In the genomic region with DNA sequence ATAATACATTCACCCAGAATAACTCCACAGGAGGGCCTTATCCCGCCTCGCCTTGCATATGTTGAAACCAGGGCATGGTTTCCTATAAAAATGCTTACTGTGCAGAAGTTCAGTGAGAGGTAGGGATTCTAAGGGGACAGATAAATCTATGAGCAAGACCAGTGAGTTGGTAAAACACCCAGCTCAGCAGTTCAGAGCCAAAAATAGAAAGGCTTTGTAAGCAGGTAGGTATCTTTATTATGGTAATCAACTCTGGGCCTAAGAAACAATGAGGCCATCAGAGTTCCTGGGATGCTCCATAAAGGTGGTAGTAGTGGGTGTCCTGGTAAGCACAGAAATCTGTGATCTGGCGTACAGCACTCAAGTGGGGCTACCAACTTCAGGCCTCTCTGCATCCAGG, we compare ENCODE assay signal across 14 cellular contexts.
DNase-seq lines count a peak whose midpoint lies in the region; ATAC-seq, FAIRE-seq and TF ChIP-seq lines count a peak whose summit lies in the region.
"Had no signal": no experiment of that assay in that cellular context is flagged by ENCODE, and none has a peak within 500 bp of the region (broad histone marks: within the 10 kb centered on the region; RNA-seq: fewer than 3 reads in every experiment).

No MANE protein-coding gene starts in this region.

- H3K4me3 Mint-ChIP-seq in stimulated activated naive B cell treated with anti-CD40 and anti-IgM and Interleukin-4, amounts not matched to agents 10 μg/mL and 1 μg/mL and 100 μg/mL, for 72 hours = no peak overlapping the region

- H3K27ac Mint-ChIP-seq in stimulated activated naive B cell treated with anti-CD40 and anti-IgM and Interleukin-4, amounts not matched to agents 10 μg/mL and 1 μg/mL and 100 μg/mL, for 72 hours = peak overlapping the region; percentile 31

- H3K36me3 ChIP-seq in HUES6 (ENCODE audit: control insufficient read depth, insufficient read depth, low read length) = no peaks in the 10 kb centered on the region
- H3K36me3 ChIP-seq in K562 (ENCODE audit: control insufficient read depth, insufficient read depth, low read length) = no peaks in the 10 kb centered on the region
- H3K36me3 ChIP-seq in iPS-15b (ENCODE audit: control insufficient read depth, insufficient read depth, low read length) = no peaks in the 10 kb centered on the region

- H3K4me2 ChIP-seq in K562 (ENCODE audit: insufficient read depth, low read length) = no peak overlapping the region

- H4K20me1 ChIP-seq in K562 (replicated peaks; ENCODE audit: control insufficient read depth, insufficient read depth, low read length) = no peaks in the 10 kb centered on the region

- H3K27me3 ChIP-seq in HUES6 (ENCODE audit: control insufficient read depth, insufficient read depth, low read length) (no peaks in the 10 kb centered on the region), K562 (ENCODE audit: control insufficient read depth in 2 of 2, insufficient read depth in 2 of 2, low read length in 2 of 2) (no peaks in the 10 kb centered on the region), iPS-15b (ENCODE audit: control insufficient read depth, insufficient read depth, low read length) (no peaks in the 10 kb centered on the region)

- POLR2A ChIA-PET in K562 (lab: Yijun Ruan, JAX) = interaction anchor here (1.1 kb wide), 1 partner anchor 21 kb away, joined by 3 read pairs; no protein-coding TSS in a partner anchor

- TF ChIP-seq POLR2A in K562 (conservative IDR thresholded peaks at IDR 0.05) = no peak

- no peak for TF ChIP-seq RAD21 in K562 (CRISPR knock-in tag; conservative IDR thresholded peaks at IDR 0.05 in 1 of 2, IDR thresholded peaks at IDR 0.05 in 1 of 2)

- H3K36me3 Mint-ChIP-seq in stimulated activated naive B cell treated with anti-CD40 and anti-IgM and Interleukin-4, amounts not matched to agents 10 μg/mL and 1 μg/mL and 100 μg/mL, for 72 hours = no peaks in the 10 kb centered on the region

- 0 out of 2 replicates have a peak overlapping the region, but pooled peaks have one; percentile 8 for H3K4me3 ChIP-seq in HUES6 (ENCODE audit: low read depth, low read length)
- no peak overlapping the region for H3K4me3 ChIP-seq in K562
- peak overlapping the region; percentile 12 for H3K4me3 ChIP-seq in iPS-15b (ENCODE audit: low read depth, low read length)
- H3K4me3 ChIP-seq: SK-N-MC had no signal

- FAIRE-seq in K562 (lab: Jason Lieb, UNC) = no peak

- H3K9me3 Mint-ChIP-seq in stimulated activated naive B cell treated with anti-CD40 and anti-IgM and Interleukin-4, amounts not matched to agents 10 μg/mL and 1 μg/mL and 100 μg/mL, for 72 hours = no peaks in the 10 kb centered on the region

- no peak overlapping the region for H3K9ac ChIP-seq in HUES6 (ENCODE audit: low read length)
- no peak overlapping the region for H3K9ac ChIP-seq in K562 (ENCODE audit: insufficient read depth in 1 of 2, low read depth in 2 of 2, low read length in 2 of 2)
- H3K9ac ChIP-seq in iPS-15b (ENCODE audit: low read depth, low read length) = no peak overlapping the region

- H3K9me1 ChIP-seq in K562 (ENCODE audit: control insufficient read depth, insufficient read depth, low read length) = no peaks in the 10 kb centered on the region

- no peaks in the 10 kb centered on the region for H3K4me1 Mint-ChIP-seq in stimulated activated naive B cell treated with anti-CD40 and anti-IgM and Interleukin-4, amounts not matched to agents 10 μg/mL and 1 μg/mL and 100 μg/mL, for 72 hours

- H3K4me1 ChIP-seq in HUES6 (ENCODE audit: control insufficient read depth, insufficient read depth, low read length) = peaks cover 14% of the 10 kb centered on the region
- no peaks in the 10 kb centered on the region; a peak in 1 of 5 replicates for H3K4me1 ChIP-seq in K562 (replicated peaks in 1 of 2; ENCODE audit: control insufficient read depth in 2 of 2, insufficient read depth in 2 of 2, low read length in 2 of 2)
- peaks cover 11% of the 10 kb centered on the region for H3K4me1 ChIP-seq in iPS-15b (ENCODE audit: control insufficient read depth, insufficient read depth, low read length)

- H3K27ac ChIP-seq in HUES6 (ENCODE audit: low read depth, low read length) (peak overlapping the region; percentile 25; the same call in 1 of the 2 replicates), K562 (ENCODE audit: extremely low read depth, low read depth, low read length) (no peak overlapping the region)
- H3K27ac ChIP-seq: C4-2B, SK-N-MC had no signal

- DNase-seq in K562 (ENCODE audit: extremely low read depth in 1 of 4, low spot score in 3 of 4) = no peak
- no peak for DNase-seq in stimulated activated naive B cell treated with anti-CD40 and anti-IgM and Interleukin-4, amounts not matched to agents 10 μg/mL and 1 μg/mL and 100 μg/mL, for 72 hours
- DNase-seq in OCI-M1 (lab: John Stamatoyannopoulos, UW) = no peak
- DNase-seq: AML-193, DMS79, NCI-H1105, NCI-H2081 treated with DMSO at 0.1 percent for 48 hours, SHP77 had no signal

- CTCF ChIA-PET in K562 (lab: Yijun Ruan, JAX; ENCODE audit: low intra/inter-chr PET ratio) = no interaction called here

- intact Hi-C loops in K562 (cut with micrococcal nuclease) = no loop called here

- H3K79me2 ChIP-seq in K562 (ENCODE audit: control insufficient read depth, insufficient read depth, low read length) = no peaks in the 10 kb centered on the region

- 23% methylated on average over 3 of the region's 3 CpGs for WGBS in K562 (ENCODE audit: insufficient coverage, low coverage, missing lambda C conversion rate)

- TF ChIP-seq CTCF in K562 (IDR thresholded peaks at IDR 0.05 in 2 of 3, conservative IDR thresholded peaks at IDR 0.05 in 1 of 3; ENCODE audit: insufficient read depth in 2 of 3, low read depth in 1 of 3, low read length in 3 of 3) = no peak

- H3K9me3 ChIP-seq in HUES6 (ENCODE audit: control insufficient read depth, insufficient read depth, low read depth, low read length) (peaks cover 7% of the 10 kb centered on the region), K562 (replicated peaks; ENCODE audit: control insufficient read depth, insufficient read depth, low read depth, low read length) (no peaks in the 10 kb centered on the region), iPS-15b (ENCODE audit: control insufficient read depth, insufficient read depth, low read length) (no peaks in the 10 kb centered on the region)

- H3K27me3 Mint-ChIP-seq in stimulated activated naive B cell treated with anti-CD40 and anti-IgM and Interleukin-4, amounts not matched to agents 10 μg/mL and 1 μg/mL and 100 μg/mL, for 72 hours = no peaks in the 10 kb centered on the region

- H2AFZ ChIP-seq in K562 (ENCODE audit: low read depth, low read length) = no peak overlapping the region

- in situ Hi-C loops in K562 (cut with MboI) = no loop called here

- no TSS peak for BruUV-seq in K562 (replicated peaks; lab: Mats Ljungman, UMichigan)

- ATAC-seq in K562 = no peak
- no peak for ATAC-seq in stimulated activated naive B cell treated with anti-CD40 and anti-IgM and Interleukin-4, amounts not matched to agents 10 μg/mL and 1 μg/mL and 100 μg/mL, for 72 hours (replicated peaks)
- no peak for ATAC-seq in HG03175 (IDR thresholded peaks at IDR 0.05; ENCODE audit: unreplicated experiment)
- no peak for ATAC-seq in GM21529 (IDR thresholded peaks at IDR 0.05; ENCODE audit: unreplicated experiment)

- no peak for TF ChIP-seq EP300 in K562 (IDR thresholded peaks at IDR 0.05; ENCODE audit: low read length)

TF ChIP-seq in K562, 482 proteins besides CTCF, POLR2A, EP300 and RAD21:
- TF ChIP-seq ZNF316 (IDR thresholded peaks at IDR 0.05) (peak; percentile 85), MAFG (tag; conservative IDR thresholded peaks at IDR 0.05) (peak; percentile 71), MAFK (IDR thresholded peaks at IDR 0.05; ENCODE audit: low read length) (peak; percentile 63), C11orf30 (IDR thresholded peaks at IDR 0.05; ENCODE audit: low read depth) (peak; percentile 63; the same call in 1 of the 2 replicates), MAFF (IDR thresholded peaks at IDR 0.05; ENCODE audit: low read length) (peak; percentile 67), NR2C1 (IDR thresholded peaks at IDR 0.05) (no peak), NR2C1 (tag; IDR thresholded peaks at IDR 0.05) (no peak), RNF219 (CRISPR knock-in tag; IDR thresholded peaks at IDR 0.05) (no peak)
